ENCODE assay signal across 8 cellular contexts in genomic region chr1:232806071-232806510, GRCh38. TPM values are rescaled to one million over a fixed set of nuclear protein-coding genes. Genes with fewer than 3 reads are reported as not detected.
A peak's percentile ranks its signal among the peaks of the same experiment; 100 is the strongest.
DNase-seq lines count a peak whose midpoint lies in the region; ATAC-seq and TF ChIP-seq lines count a peak whose summit lies in the region.

No MANE protein-coding gene starts in this region.

- H2AFZ ChIP-seq in neural progenitor cell (replicated peaks), result peak overlapping the region; percentile 83

- peaks cover 6% of the 10 kb centered on the region for H3F3A ChIP-seq in neural progenitor cell (ENCODE audit: low read depth)

- TF ChIP-seq CTCF in CD8-positive, alpha-beta T cell (IDR thresholded peaks at IDR 0.05), result no peak
- TF ChIP-seq CTCF in neural progenitor cell (IDR thresholded peaks at IDR 0.05), result no peak

- H3K27ac Mint-ChIP-seq in CD8-positive, alpha-beta T cell, result peak overlapping the region; percentile 69
- H3K27ac Mint-ChIP-seq in neural progenitor cell, result no peak overlapping the region

- peak overlapping the region; percentile 55 for H3K9ac ChIP-seq in neural progenitor cell

- H3K36me3 ChIP-seq in CD8-positive, alpha-beta T cell (ENCODE audit: insufficient read depth, low read length), result no peaks in the 10 kb centered on the region
- H3K36me3 ChIP-seq in effector memory CD4-positive, alpha-beta T cell (ENCODE audit: control insufficient read depth, insufficient read depth, low read length), result no peaks in the 10 kb centered on the region
- H3K36me3 ChIP-seq in neural progenitor cell, result no peaks in the 10 kb centered on the region

- H3K27me3 Mint-ChIP-seq in CD8-positive, alpha-beta T cell (ENCODE audit: low read depth), result no peaks in the 10 kb centered on the region
- H3K27me3 Mint-ChIP-seq in neural progenitor cell (ENCODE audit: insufficient read depth, low read depth), result peaks cover 4% of the 10 kb centered on the region

- H3K36me3 Mint-ChIP-seq in CD8-positive, alpha-beta T cell, result peaks cover 4% of the 10 kb centered on the region
- peaks cover 2% of the 10 kb centered on the region for H3K36me3 Mint-ChIP-seq in neural progenitor cell

- H3K4me3 ChIP-seq in CD8-positive, alpha-beta T cell (ENCODE audit: low read depth, low read length), result peak overlapping the region; percentile 72
- peak overlapping the region; percentile 82 for H3K4me3 ChIP-seq in effector memory CD4-positive, alpha-beta T cell (ENCODE audit: insufficient read depth, low read depth, low read length, poor library complexity, severe bottlenecking)
- peak overlapping the region; percentile 67 for H3K4me3 ChIP-seq in neural progenitor cell

- no peak overlapping the region for H3K27ac ChIP-seq in CD8-positive, alpha-beta T cell (ENCODE audit: low read depth, low read length)
- H3K27ac ChIP-seq in effector memory CD4-positive, alpha-beta T cell (ENCODE audit: insufficient read depth, low read length, poor library complexity, severe bottlenecking), result no peak overlapping the region
- H3K27ac ChIP-seq in neural progenitor cell, result no peak overlapping the region

- no peaks in the 10 kb centered on the region for H4K20me1 ChIP-seq in neural progenitor cell (ENCODE audit: low read depth)

- CTCF ChIA-PET in CD8-positive, alpha-beta T cell (lab: Charles Lee), result no interaction called here

- no peaks in the 10 kb centered on the region for H3K79me2 ChIP-seq in neural progenitor cell (ENCODE audit: low read depth)

- DNase-seq in CD8-positive, alpha-beta T cell, result no peak
- peak; percentile 45 for DNase-seq in MV-4-11 (lab: John Stamatoyannopoulos, UW)
- no peak for DNase-seq in effector memory CD4-positive, alpha-beta T cell
- DNase-seq in neural progenitor cell (ENCODE audit: low spot score), result no peak
- DNase-seq in cerebellar nuclear complex (lab: John Stamatoyannopoulos, UW), result no peak
- no peak for DNase-seq in NCI-H526 (lab: John Stamatoyannopoulos, UW)

- peaks cover 8% of the 10 kb centered on the region for H3K4me1 ChIP-seq in CD8-positive, alpha-beta T cell (ENCODE audit: insufficient read depth, low read length)
- H3K4me1 ChIP-seq in effector memory CD4-positive, alpha-beta T cell (ENCODE audit: control insufficient read depth, insufficient read depth, low read length, poor library complexity, severe bottlenecking), result peaks cover 8% of the 10 kb centered on the region
- H3K4me1 ChIP-seq in neural progenitor cell, result peaks cover 5% of the 10 kb centered on the region

- H3K27me3 ChIP-seq in CD8-positive, alpha-beta T cell (ENCODE audit: insufficient read depth, low read length), result no peaks in the 10 kb centered on the region
- H3K27me3 ChIP-seq in effector memory CD4-positive, alpha-beta T cell (replicated peaks; ENCODE audit: control insufficient read depth, insufficient read depth, low read length, poor library complexity, severe bottlenecking), result no peaks in the 10 kb centered on the region
- H3K27me3 ChIP-seq in neural progenitor cell, result no peaks in the 10 kb centered on the region

- ATAC-seq in CD8-positive, alpha-beta T cell, result no peak
- ATAC-seq in HG03108 (IDR thresholded peaks at IDR 0.05; ENCODE audit: unreplicated experiment) (no peak), HG02852 (IDR thresholded peaks at IDR 0.05; ENCODE audit: unreplicated experiment) (no peak)

- H3K4me3 Mint-ChIP-seq in CD8-positive, alpha-beta T cell, result peak overlapping the region; percentile 82
- no peak overlapping the region for H3K4me3 Mint-ChIP-seq in neural progenitor cell

- intact Hi-C loops in CD8-positive, alpha-beta T cell (cut with DNase I, micrococcal nuclease), result loop anchor here in 1 of 2 experiments (5.0 kb wide), 1 partner anchor 146 kb away; the partner anchor contains the start of gene NTPCR

- POLR2A ChIA-PET in CD8-positive, alpha-beta T cell (lab: Charles Lee), result no interaction called here

- peaks cover 7% of the 10 kb centered on the region for H3K9me3 ChIP-seq in CD8-positive, alpha-beta T cell (ENCODE audit: low read length)
- H3K9me3 ChIP-seq in effector memory CD4-positive, alpha-beta T cell (ENCODE audit: control insufficient read depth, low read length), result no peaks in the 10 kb centered on the region
- no peaks in the 10 kb centered on the region for H3K9me3 ChIP-seq in neural progenitor cell (ENCODE audit: low read depth)

- peaks cover 21% of the 10 kb centered on the region for H3K9me3 Mint-ChIP-seq in CD8-positive, alpha-beta T cell
- H3K9me3 Mint-ChIP-seq in neural progenitor cell, result peaks cover 11% of the 10 kb centered on the region

- peaks cover 17% of the 10 kb centered on the region for H3K4me1 Mint-ChIP-seq in CD8-positive, alpha-beta T cell (ENCODE audit: low read depth)
- peaks cover 4% of the 10 kb centered on the region for H3K4me1 Mint-ChIP-seq in neural progenitor cell

- H3K4me2 ChIP-seq in neural progenitor cell, result peak overlapping the region; percentile 85

RNA-seq across cellular contexts. Expression of gene MAP10, which starts 0.9 kb away (rescaled TPM):
- total RNA-seq in CD8-positive, alpha-beta T cell, result under 1 TPM; 0.89 to 0.98 TPM
- 3.3 and 4.2 TPM in 2 replicates for total RNA-seq in neural progenitor cell (ENCODE audit: low replicate concordance)
